Comparison of ENCODE assay signal across 1 cellular context in genomic region chr10:121930729-121931085, GRCh38.
TF ChIP-seq lines count a peak whose summit lies in the region.

No MANE protein-coding gene starts in this region.

TF ChIP-seq in HepG2, 621 proteins besides CTCF, POLR2A, EP300 and RAD21 (continued from another document):
- no peak for TF ChIP-seq ZBTB25 (CRISPR knock-in tag; IDR thresholded peaks at IDR 0.05)
